9 cellular contexts compared by ENCODE assay signal in genomic region chr19:10751109-10751972, GRCh38. TPM values are rescaled to one million over a fixed set of nuclear protein-coding genes. Genes with fewer than 3 reads are reported as not detected.
DNase-seq lines count a peak whose midpoint lies in the region; ATAC-seq and TF ChIP-seq lines count a peak whose summit lies in the region.
"Had no signal": no experiment of that assay in that cellular context is flagged by ENCODE, and none has a peak within 500 bp of the region (broad histone marks: within the 10 kb centered on the region; RNA-seq: fewer than 3 reads in every experiment).

No MANE protein-coding gene starts in this region.

- peaks cover 7 to 14% of the 10 kb centered on the region in 2 donors for H3K4me1 ChIP-seq in uterus

- TF ChIP-seq CTCF in uterus (IDR thresholded peaks at IDR 0.05) (no peak), omental fat pad (IDR thresholded peaks at IDR 0.05) (no peak)

- H3K4me3 ChIP-seq in uterus = no peak overlapping the region

- ATAC-seq in GM18867 (IDR thresholded peaks at IDR 0.05; ENCODE audit: unreplicated experiment) (no peak), omental fat pad (ENCODE audit: low FRiP score) (no peak)

- H3K4me3 Mint-ChIP-seq in activated naive CD4-positive, alpha-beta T cell treated with anti-CD3 and anti-CD28 coated beads, Interleukin-2, amount 10 ng/mL, durations not matched to agents 7 days and 5 days = no peak overlapping the region

- intact Hi-C loops in uterus (cut with DNase I; ENCODE audit: low total_unique reads) = no loop called here

- no peaks in the 10 kb centered on the region for H3K9me3 Mint-ChIP-seq in activated naive CD4-positive, alpha-beta T cell treated with anti-CD3 and anti-CD28 coated beads, Interleukin-2, amount 10 ng/mL, durations not matched to agents 7 days and 5 days

- peak overlapping the region; percentile 9 for H3K27ac Mint-ChIP-seq in activated naive CD4-positive, alpha-beta T cell treated with anti-CD3 and anti-CD28 coated beads, Interleukin-2, amount 10 ng/mL, durations not matched to agents 7 days and 5 days

- no peaks in the 10 kb centered on the region for H3K9me3 ChIP-seq in uterus

- no peaks in the 10 kb centered on the region for H3K27me3 ChIP-seq in uterus

- H3K36me3 ChIP-seq in uterus = no peaks in the 10 kb centered on the region

- peak overlapping the region; percentile 3 to 61 for H3K27ac ChIP-seq in uterus

- CTCF ChIA-PET in activated naive CD4-positive, alpha-beta T cell treated with anti-CD3 and anti-CD28 coated beads, Interleukin-2, amount 10 ng/mL, durations not matched to agents 7 days and 5 days (lab: Charles Lee) = interaction anchor here (0.6 to 1.0 kb wide), 4 partner anchors 10 to 254 kb away, joined by 3 to 4 read pairs (median 4); partner anchors contain the start of gene DNM2

- DNase-seq in activated naive CD4-positive, alpha-beta T cell treated with anti-CD3 and anti-CD28 coated beads, Interleukin-2, amount 10 ng/mL, durations not matched to agents 7 days and 5 days = no peak
- DNase-seq in activated naive CD4-positive, alpha-beta T cell treated with anti-CD3 and anti-CD28 coated beads, Interleukin-2, amount 50 U/mL, for 16 hours = no peak
- peak; percentile 68 for DNase-seq in dermis blood vessel endothelial cell
- peak; percentile 57 for DNase-seq in mucosa of gallbladder (ENCODE audit: low spot score)
- DNase-seq in uterus = no peak
- DNase-seq in activated effector memory CD4-positive, alpha-beta T cell treated with anti-CD3 and anti-CD28 coated beads, Interleukin-2, amount 50 U/mL, for 16 hours = no peak
- DNase-seq in omental fat pad (ENCODE audit: low spot score) = no peak
- DNase-seq: NCI-H1694 had no signal

- H3K27me3 Mint-ChIP-seq in activated naive CD4-positive, alpha-beta T cell treated with anti-CD3 and anti-CD28 coated beads, Interleukin-2, amount 10 ng/mL, durations not matched to agents 7 days and 5 days = no peaks in the 10 kb centered on the region

- H3K36me3 Mint-ChIP-seq in activated naive CD4-positive, alpha-beta T cell treated with anti-CD3 and anti-CD28 coated beads, Interleukin-2, amount 10 ng/mL, durations not matched to agents 7 days and 5 days = peaks cover 15% of the 10 kb centered on the region

- peaks cover 86% of the 10 kb centered on the region for H3K4me1 Mint-ChIP-seq in activated naive CD4-positive, alpha-beta T cell treated with anti-CD3 and anti-CD28 coated beads, Interleukin-2, amount 10 ng/mL, durations not matched to agents 7 days and 5 days

- TF ChIP-seq POLR2A in uterus (IDR thresholded peaks at IDR 0.05) = no peak

RNA-seq across cellular contexts. Expression of gene DNM2, which starts 33.5 kb away (rescaled TPM):
- total RNA-seq in dermis blood vessel endothelial cell (118 and 185 TPM in 2 replicates), mucosa of gallbladder (227 TPM), uterus (100 to 1,000 TPM in 2 of 4 donors, 10 to 100 TPM in 2; 46.8 to 150 (median 86.0) TPM), omental fat pad (100 to 1,000 TPM in 2 of 4 donors, 10 to 100 TPM in 2; 76.5 to 135 (median 99.9) TPM)

RNA-seq across cellular contexts. Expression of gene QTRT1, which starts 50.1 kb away (rescaled TPM):
- total RNA-seq in dermis blood vessel endothelial cell = 23.1 and 26.4 TPM in 2 replicates
- 48.2 TPM for total RNA-seq in mucosa of gallbladder
- total RNA-seq in uterus = 100 to 1,000 TPM in 1 of 4 donors, 10 to 100 TPM in 3; 35.0 to 311 (median 50.8) TPM
- total RNA-seq in omental fat pad = 10 to 100 TPM; 25.0 to 40.2 (median 28.9) TPM

Comparison
In these comparisons a context has a peak if more than half of its experiments do, and no peak if none do; other contexts are left out.
1. DNase-seq: peak in dermis blood vessel endothelial cell (single experiment) and mucosa of gallbladder (single experiment); none in activated naive CD4-positive, alpha-beta T cell treated with anti-CD3 and anti-CD28 coated beads, Interleukin-2, amount 10 ng/mL, durations not matched to agents 7 days and 5 days (single experiment), activated naive CD4-positive, alpha-beta T cell treated with anti-CD3 and anti-CD28 coated beads, Interleukin-2, amount 50 U/mL, for 16 hours (single experiment), uterus (0 of 2), activated effector memory CD4-positive, alpha-beta T cell treated with anti-CD3 and anti-CD28 coated beads, Interleukin-2, amount 50 U/mL, for 16 hours (single experiment) and omental fat pad (single experiment).